In the genomic region with DNA sequence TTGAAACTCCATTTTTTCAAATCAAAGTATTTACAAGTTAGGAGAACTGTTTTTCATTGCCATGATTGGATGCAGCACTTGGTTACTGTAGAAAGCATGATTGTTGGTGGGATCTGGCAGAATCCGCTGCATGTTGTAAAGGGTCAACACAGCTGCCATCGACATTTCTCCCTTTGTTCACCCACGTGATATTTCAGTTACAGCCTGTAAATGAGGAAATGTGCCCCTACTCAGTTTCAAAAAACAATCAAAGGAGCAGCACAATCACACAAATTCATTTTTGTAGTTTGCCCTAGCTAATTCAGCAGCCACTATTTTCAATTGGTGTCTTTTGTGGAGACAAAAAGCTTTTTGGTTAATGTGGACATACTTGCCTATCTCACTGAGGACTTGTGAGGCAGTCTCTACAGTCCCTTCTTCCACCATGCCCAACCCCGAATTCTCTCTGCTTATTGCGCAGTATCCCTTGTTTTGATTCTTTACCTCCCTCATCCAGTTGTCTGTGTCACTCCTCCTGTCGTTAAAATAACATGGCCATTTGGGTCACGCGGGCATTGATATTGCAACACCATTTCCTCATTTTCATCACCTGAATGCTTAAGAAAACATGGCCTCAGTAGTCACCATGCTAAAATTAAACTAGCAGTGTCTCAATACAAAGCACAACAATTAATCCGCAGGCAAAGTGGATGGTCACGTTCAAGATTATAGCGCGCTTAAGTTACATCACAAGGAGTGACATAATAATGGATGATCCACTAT, we compare ENCODE assay signal across 8 cellular contexts. TPM values are rescaled to one million over a fixed set of nuclear protein-coding genes. Genes with fewer than 3 reads are reported as not detected.
A peak's percentile ranks its signal among the peaks of the same experiment; 100 is the strongest.
DNase-seq lines count a peak whose midpoint lies in the region; ATAC-seq, FAIRE-seq and TF ChIP-seq lines count a peak whose summit lies in the region.

No MANE protein-coding gene starts in this region.

- H3K4me3 Mint-ChIP-seq in activated T-cell treated with anti-CD3 and anti-CD28 coated beads, Interleukin-2, amount 50 U/mL, for 24 hours: peak overlapping the region; percentile 62
- no peak overlapping the region for H3K4me3 Mint-ChIP-seq in type B pancreatic cell

- H3K27ac Mint-ChIP-seq in activated T-cell treated with anti-CD3 and anti-CD28 coated beads, Interleukin-2, amount 50 U/mL, for 24 hours: peak overlapping the region; percentile 96
- H3K27ac Mint-ChIP-seq in type B pancreatic cell: peak overlapping the region; percentile 8

- H3K27ac ChIP-seq in pancreas: peak overlapping the region in 2 of 4 donors; percentile 52 to 56

- intact Hi-C loops in pancreas (cut with DNase I): no loop called here

- peaks cover 10% of the 10 kb centered on the region for H3K27me3 Mint-ChIP-seq in activated T-cell treated with anti-CD3 and anti-CD28 coated beads, Interleukin-2, amount 50 U/mL, for 24 hours
- peaks cover 19% of the 10 kb centered on the region for H3K27me3 Mint-ChIP-seq in type B pancreatic cell

- peaks cover 55% of the 10 kb centered on the region for H3K4me1 Mint-ChIP-seq in activated T-cell treated with anti-CD3 and anti-CD28 coated beads, Interleukin-2, amount 50 U/mL, for 24 hours (ENCODE audit: low read depth)
- peaks cover 17% of the 10 kb centered on the region for H3K4me1 Mint-ChIP-seq in type B pancreatic cell (ENCODE audit: unreplicated experiment)

- no peak overlapping the region for H3K4me3 ChIP-seq in pancreas

- 72 to 73% methylated on average over 12 of the region's 12 CpGs for WGBS in pancreas, 2 donors

- H3K36me3 Mint-ChIP-seq in activated T-cell treated with anti-CD3 and anti-CD28 coated beads, Interleukin-2, amount 50 U/mL, for 24 hours (ENCODE audit: low read depth): no peaks in the 10 kb centered on the region
- H3K36me3 Mint-ChIP-seq in type B pancreatic cell: no peaks in the 10 kb centered on the region

- H3K27me3 ChIP-seq in pancreas: no peaks in the 10 kb centered on the region

- no peaks in the 10 kb centered on the region for H3K9me3 ChIP-seq in pancreas

- DNase-seq in activated T-cell treated with anti-CD3 and anti-CD28 coated beads, Interleukin-2, amount 50 U/mL, for 24 hours: no peak
- DNase-seq in activated T-cell treated with anti-CD3 and anti-CD28 coated beads for 4 hours (no peak), RPMI7951 (ENCODE audit: low read depth) (peak; percentile 22), globus pallidus (ENCODE audit: low spot score) (peak; percentile 42), type B pancreatic cell (ENCODE audit: extremely low spot score, unreplicated experiment) (no peak), pancreas (no peak), cerebellum (ENCODE audit: low spot score) (no peak), inferior parietal cortex (ENCODE audit: extremely low spot score) (no peak)

- H3K9me3 Mint-ChIP-seq in activated T-cell treated with anti-CD3 and anti-CD28 coated beads, Interleukin-2, amount 50 U/mL, for 24 hours: no peaks in the 10 kb centered on the region
- no peaks in the 10 kb centered on the region for H3K9me3 Mint-ChIP-seq in type B pancreatic cell

- H3K36me3 ChIP-seq in pancreas: no peaks in the 10 kb centered on the region

- ATAC-seq in pancreas: no peak

- TF ChIP-seq CTCF in type B pancreatic cell (conservative IDR thresholded peaks at IDR 0.05): no peak
- no peak for TF ChIP-seq CTCF in pancreas (IDR thresholded peaks at IDR 0.05)

- peaks cover 3 to 26% (median 18%) of the 10 kb centered on the region in 3 donors for H3K4me1 ChIP-seq in pancreas

- no peak for FAIRE-seq in pancreas (lab: Jason Lieb, UNC)

RNA-seq across cellular contexts. Expression of gene PROC, which starts 6.4 kb away (rescaled TPM):
- 0.48 TPM in 1 of 2 replicates, not detected in the other for total RNA-seq in RPMI7951 (2014; rRNA removed; shearing (Covaris generic))
- total RNA-seq in type B pancreatic cell (ENCODE audit: low replicate concordance): 8.9 and 18.7 TPM in 2 replicates
- total RNA-seq in pancreas: under 1 TPM in 3 of 6 donors, not detected in 3; 0.26 to 0.86 (median 0.41) TPM
- polyA plus RNA-seq in pancreas: 1 to 10 TPM; 1.7 to 3.2 TPM
- total RNA-seq in cerebellum: 0.18 TPM

RNA-seq across cellular contexts. Expression of gene MAP3K2, which starts 24.0 kb away (rescaled TPM):
- total RNA-seq in RPMI7951 (2014; rRNA removed; shearing (Covaris generic)): 27.0 and 31.5 TPM in 2 replicates
- 30.8 and 34.5 TPM in 2 replicates for total RNA-seq in type B pancreatic cell (ENCODE audit: low replicate concordance)
- total RNA-seq in pancreas: 10 to 100 TPM; 21.0 to 37.6 (median 24.6) TPM
- 1 to 10 TPM; 4.2 to 6.9 TPM for polyA plus RNA-seq in pancreas
- total RNA-seq in cerebellum: 49.9 TPM

Comparison
In these comparisons a context has a peak if more than half of its experiments do, and no peak if none do; other contexts are left out.
1. DNase-seq: peak in RPMI7951 (single experiment) and globus pallidus (single experiment); none in activated T-cell treated with anti-CD3 and anti-CD28 coated beads, Interleukin-2, amount 50 U/mL, for 24 hours (single experiment), activated T-cell treated with anti-CD3 and anti-CD28 coated beads for 4 hours (single experiment), type B pancreatic cell (single experiment), pancreas (0 of 6), cerebellum (single experiment) and inferior parietal cortex (single experiment).